ENCODE assay signal across 20 cellular contexts in genomic region chr2:160630801-160631590, GRCh38.
DNase-seq lines count a peak whose midpoint lies in the region; ATAC-seq and TF ChIP-seq lines count a peak whose summit lies in the region.
"Had no signal": no experiment of that assay in that cellular context is flagged by ENCODE, and none has a peak within 500 bp of the region (broad histone marks: within the 10 kb centered on the region; RNA-seq: fewer than 3 reads in every experiment).

No MANE protein-coding gene starts in this region.

- no peaks in the 10 kb centered on the region for H3K27me3 ChIP-seq in brain microvascular endothelial cell (replicated peaks)
- H3K27me3 ChIP-seq: esophagus muscularis mucosa had no signal

- intact Hi-C loops in Right ventricle myocardium inferior (cut with DNase I) (no loop called here), cardiac septum (cut with DNase I) (no loop called here)

- H3K4me1 Mint-ChIP-seq in nephron: peaks cover 38% of the 10 kb centered on the region

- peaks cover 12% of the 10 kb centered on the region for H3K9me3 Mint-ChIP-seq in nephron
- H3K9me3 Mint-ChIP-seq: activated CD8-positive, alpha-beta T cell treated with anti-CD3 and anti-CD28 coated beads for 36 hours; activated T-helper 2 cell treated with anti-CD3 and anti-CD28 coated beads, Interferon-gamma antibody, Interleukin-2, Interleukin-4, amounts not matched to agents 10 μg/mL and 5 μg/mL and 100 μg/mL, durations not matched to agents 14 hours and 24 hours and 36 hours; dendritic cell treated with granulocyte-macrophage colony-stimulating factor and Interleukin-4, amounts not matched to agents 40 ng/mL and 50 ng/mL, for 4 days had no signal

- H3K36me3 Mint-ChIP-seq in nephron (ENCODE audit: low read depth): peaks cover 5% of the 10 kb centered on the region

- H3K4me3 Mint-ChIP-seq in nephron: no peak overlapping the region
- H3K4me3 Mint-ChIP-seq: activated CD8-positive, alpha-beta T cell treated with anti-CD3 and anti-CD28 coated beads for 36 hours; dendritic cell treated with granulocyte-macrophage colony-stimulating factor and Interleukin-4, amounts not matched to agents 40 ng/mL and 50 ng/mL, for 4 days had no signal

- DNase-seq in Right ventricle myocardium inferior (ENCODE audit: missing footprints): no peak
- no peak for DNase-seq in cardiac septum (ENCODE audit: low spot score)
- DNase-seq in fibroblast of peridontal ligament (ENCODE audit: extremely low read depth): peak; percentile 41
- DNase-seq in stimulated activated CD4-positive, alpha-beta T cell treated with anti-CD3 and anti-CD28 coated beads, Interleukin-12 subunit alpha, Interleukin-12 subunit beta, amount 100 ng/mL, for 4 hours: no peak
- DNase-seq in NCI-H2029 treated with DMSO at 0.1 percent for 48 hours (lab: John Stamatoyannopoulos, UW): no peak
- DNase-seq in DMS153 (lab: John Stamatoyannopoulos, UW): no peak
- DNase-seq in brain microvascular endothelial cell: no peak
- DNase-seq: 8988T; activated CD8-positive, alpha-beta T cell treated with anti-CD3 and anti-CD28 coated beads for 36 hours; GDM1; NCI-H1930; NCI-H524 treated with DMSO at 0.1 percent for 48 hours; small intestine; stimulated activated naive CD8-positive, alpha-beta T cell treated with anti-CD3 and anti-CD28 coated beads, Interleukin-15, Interleukin-2, amounts not matched to agents 100 U/mL and 50 U/mL, for 24 hours; WERI-Rb-1 had no signal

- peak overlapping the region; percentile 26 to 82 (median 62) for H3K27ac Mint-ChIP-seq in nephron
- H3K27ac Mint-ChIP-seq: activated CD8-positive, alpha-beta T cell treated with anti-CD3 and anti-CD28 coated beads for 36 hours; activated T-helper 2 cell treated with anti-CD3 and anti-CD28 coated beads, Interferon-gamma antibody, Interleukin-2, Interleukin-4, amounts not matched to agents 10 μg/mL and 5 μg/mL and 100 μg/mL, durations not matched to agents 14 hours and 24 hours and 36 hours; dendritic cell treated with granulocyte-macrophage colony-stimulating factor and Interleukin-4, amounts not matched to agents 40 ng/mL and 50 ng/mL, for 4 days had no signal

- peak; percentile 77 for ATAC-seq in Right ventricle myocardium inferior
- ATAC-seq: activated CD8-positive, alpha-beta T cell treated with anti-CD3 and anti-CD28 coated beads for 36 hours; Panc1; stimulated activated naive CD8-positive, alpha-beta T cell treated with anti-CD3 and anti-CD28 coated beads, Interleukin-15, Interleukin-2, amounts not matched to agents 100 U/mL and 50 U/mL, for 24 hours had no signal

- no peaks in the 10 kb centered on the region for H3K36me3 ChIP-seq in brain microvascular endothelial cell (replicated peaks)
- H3K36me3 ChIP-seq: esophagus muscularis mucosa, WERI-Rb-1 had no signal

- no peak overlapping the region for H3K27ac ChIP-seq in brain microvascular endothelial cell
- H3K27ac ChIP-seq: WERI-Rb-1 had no signal

- no peak overlapping the region for H3K4me3 ChIP-seq in brain microvascular endothelial cell (ENCODE audit: low read depth, low read length)
- H3K4me3 ChIP-seq: esophagus muscularis mucosa had no signal

- H3K27me3 Mint-ChIP-seq in nephron (ENCODE audit: low read depth): no peaks in the 10 kb centered on the region
- H3K27me3 Mint-ChIP-seq: activated CD8-positive, alpha-beta T cell treated with anti-CD3 and anti-CD28 coated beads for 36 hours had no signal

- TF ChIP-seq CTCF in nephron (IDR thresholded peaks at IDR 0.05; ENCODE audit: unreplicated experiment in 3 of 3): no peak
- no peak for TF ChIP-seq CTCF in brain microvascular endothelial cell (IDR thresholded peaks at IDR 0.05; ENCODE audit: low read depth, low read length, missing control alignments)

- in situ Hi-C loops in brain microvascular endothelial cell (cut with HindIII; ENCODE audit: low pct_ligation_motif_present, low sequenced_read_pairs): no loop called here
